Comparison of ENCODE assay signal across 17 cellular contexts in the genomic region with DNA sequence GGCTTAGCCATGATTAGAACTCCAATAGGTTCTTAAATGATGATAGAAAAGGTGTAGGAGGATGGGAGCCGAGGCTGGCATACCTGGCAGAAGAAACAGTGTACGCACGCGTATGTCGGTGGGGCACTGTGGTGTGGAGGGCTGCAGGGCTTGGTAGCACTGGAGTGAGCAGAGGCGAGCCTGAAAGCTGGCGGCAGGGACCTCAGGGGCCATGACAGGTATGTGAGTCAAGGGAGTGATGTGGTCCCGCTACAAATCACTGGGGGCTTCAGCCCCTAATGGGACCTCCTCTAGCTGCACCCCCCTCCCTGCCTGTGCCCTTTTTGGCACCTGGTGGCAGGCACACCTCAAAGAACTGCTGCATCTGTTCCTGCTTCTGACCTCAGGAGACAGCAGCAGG.
DNase-seq lines count a peak whose midpoint lies in the region; ATAC-seq, FAIRE-seq and TF ChIP-seq lines count a peak whose summit lies in the region.
"Had no signal": no experiment of that assay in that cellular context is flagged by ENCODE, and none has a peak within 500 bp of the region (broad histone marks: within the 10 kb centered on the region; RNA-seq: fewer than 3 reads in every experiment).

No MANE protein-coding gene starts in this region.

- DNase-seq in activated CD8-positive, alpha-beta memory T cell treated with anti-CD3 and anti-CD28 coated beads, Interleukin-2, amount 10 ng/mL, durations not matched to agents 7 days and 5 days: no peak
- no peak for DNase-seq in activated CD8-positive, alpha-beta memory T cell treated with anti-CD3 and anti-CD28 coated beads, Interleukin-2, amount 50 U/mL, for 48 hours
- DNase-seq in dorsolateral prefrontal cortex: no peak
- DNase-seq in osteocyte (ENCODE audit: extremely low spot score, unreplicated experiment): no peak
- DNase-seq in activated T-helper 2 cell treated with anti-CD3 and anti-CD28 coated beads, Interferon-gamma antibody, Interleukin-2, Interleukin-4, amounts not matched to agents 10 μg/mL and 5 μg/mL and 100 μg/mL, durations not matched to agents 14 hours and 24 hours and 36 hours (ENCODE audit: low spot score): no peak
- DNase-seq in HTR-8/SVneo (ENCODE audit: insufficient read length, low spot score): no peak
- DNase-seq: activated CD4-positive, alpha-beta T cell treated with anti-CD3 and anti-CD28 coated beads, Interleukin-2, amount 10 ng/mL, durations not matched to agents 24 days and 14 days; COR-L47; left cardiac atrium; NCI-H2029; NCI-H748 treated with DMSO at 0.1 percent for 48 hours; stimulated activated CD4-positive, alpha-beta T cell treated with anti-CD3 and anti-CD28 coated beads, Interleukin-2, amount 100 ng/mL, for 24 hours; transverse colon had no signal

- H3K79me2 ChIP-seq in OCI-LY1 (ENCODE audit: insufficient read depth, low read length): no peaks in the 10 kb centered on the region

- H3K9me2 ChIP-seq in OCI-LY1 (ENCODE audit: low read depth, low read length): no peaks in the 10 kb centered on the region

- H3K4me2 ChIP-seq in OCI-LY1 (ENCODE audit: low read length): peak overlapping the region; percentile 58; the same call in 1 of the 2 replicates
- H3K4me2 ChIP-seq: hepatocyte had no signal

- peaks cover 48% of the 10 kb centered on the region for H3K4me1 Mint-ChIP-seq in activated CD8-positive, alpha-beta memory T cell treated with anti-CD3 and anti-CD28 coated beads, Interleukin-2, amount 10 ng/mL, durations not matched to agents 7 days and 5 days
- peaks cover 62% of the 10 kb centered on the region for H3K4me1 Mint-ChIP-seq in osteocyte (ENCODE audit: unreplicated experiment)
- peaks cover 34% of the 10 kb centered on the region for H3K4me1 Mint-ChIP-seq in activated T-helper 2 cell treated with anti-CD3 and anti-CD28 coated beads, Interferon-gamma antibody, Interleukin-2, Interleukin-4, amounts not matched to agents 10 μg/mL and 5 μg/mL and 100 μg/mL, durations not matched to agents 14 hours and 24 hours and 36 hours (ENCODE audit: low read depth)

- FAIRE-seq in HTR-8/SVneo (lab: Jason Lieb, UNC): no peak

- H3K9ac ChIP-seq in OCI-LY1 (ENCODE audit: low read length): peak overlapping the region; percentile 47; the same call in 1 of the 2 replicates

- H3K36me3 ChIP-seq in OCI-LY1 (ENCODE audit: insufficient read depth, low read length): no peaks in the 10 kb centered on the region; the same call in 1 of the 2 replicates
- H3K36me3 ChIP-seq: transverse colon had no signal

- TF ChIP-seq CTCF in OCI-LY1 (IDR thresholded peaks at IDR 0.05; ENCODE audit: low read length) (no peak), dorsolateral prefrontal cortex (IDR thresholded peaks at IDR 0.05 in 54 of 56, conservative IDR thresholded peaks at IDR 0.05 in 2 of 56; ENCODE audit: low read depth in 1 of 56, partially characterized antibody in 56 of 56) (no peak), osteocyte (IDR thresholded peaks at IDR 0.05) (no peak)

- H3K4me1 ChIP-seq in OCI-LY1 (ENCODE audit: insufficient read depth, low read length, severe bottlenecking): peaks cover 47% of the 10 kb centered on the region

- CTCF ChIA-PET in activated CD8-positive, alpha-beta memory T cell treated with anti-CD3 and anti-CD28 coated beads, Interleukin-2, amount 10 ng/mL, durations not matched to agents 7 days and 5 days (lab: Charles Lee): interaction anchor here (1.0 to 3.6 kb wide), 3 partner anchors 9 to 171 kb away, joined by 3 to 8 read pairs (median 3); no protein-coding TSS in a partner anchor

- no peaks in the 10 kb centered on the region for H3K9me3 Mint-ChIP-seq in activated CD8-positive, alpha-beta memory T cell treated with anti-CD3 and anti-CD28 coated beads, Interleukin-2, amount 10 ng/mL, durations not matched to agents 7 days and 5 days (ENCODE audit: low read depth)
- H3K9me3 Mint-ChIP-seq in osteocyte (ENCODE audit: unreplicated experiment): no peaks in the 10 kb centered on the region
- H3K9me3 Mint-ChIP-seq in activated T-helper 2 cell treated with anti-CD3 and anti-CD28 coated beads, Interferon-gamma antibody, Interleukin-2, Interleukin-4, amounts not matched to agents 10 μg/mL and 5 μg/mL and 100 μg/mL, durations not matched to agents 14 hours and 24 hours and 36 hours: no peaks in the 10 kb centered on the region
- H3K9me3 Mint-ChIP-seq: activated CD4-positive, alpha-beta T cell treated with anti-CD3 and anti-CD28 coated beads, Interleukin-2, amount 10 ng/mL, durations not matched to agents 24 days and 14 days; activated T-helper 1 cell treated with anti-CD3 and anti-CD28 coated beads, Interleukin-12 subunit alpha, Interleukin-12 subunit beta, Interleukin-2, Interleukin-4 antibody, amounts not matched to agents 30 ng/mL and 10 ng/mL and 1 ng/mL, durations not matched to agents 14 hours and 24 hours and 36 hours had no signal

- H3K27me3 ChIP-seq in OCI-LY1 (ENCODE audit: insufficient read depth, low read length) (peaks cover 4% of the 10 kb centered on the region), dorsolateral prefrontal cortex (no peaks in the 10 kb centered on the region)
- H3K27me3 ChIP-seq: hepatocyte, transverse colon had no signal

- H3K4me3 Mint-ChIP-seq in activated CD8-positive, alpha-beta memory T cell treated with anti-CD3 and anti-CD28 coated beads, Interleukin-2, amount 10 ng/mL, durations not matched to agents 7 days and 5 days: no peak overlapping the region
- no peak overlapping the region for H3K4me3 Mint-ChIP-seq in osteocyte (ENCODE audit: unreplicated experiment)
- no peak overlapping the region for H3K4me3 Mint-ChIP-seq in activated T-helper 2 cell treated with anti-CD3 and anti-CD28 coated beads, Interferon-gamma antibody, Interleukin-2, Interleukin-4, amounts not matched to agents 10 μg/mL and 5 μg/mL and 100 μg/mL, durations not matched to agents 14 hours and 24 hours and 36 hours (ENCODE audit: low read depth)
- H3K4me3 Mint-ChIP-seq: activated CD4-positive, alpha-beta T cell treated with anti-CD3 and anti-CD28 coated beads, Interleukin-2, amount 10 ng/mL, durations not matched to agents 24 days and 14 days; activated T-helper 1 cell treated with anti-CD3 and anti-CD28 coated beads, Interleukin-12 subunit alpha, Interleukin-12 subunit beta, Interleukin-2, Interleukin-4 antibody, amounts not matched to agents 30 ng/mL and 10 ng/mL and 1 ng/mL, durations not matched to agents 14 hours and 24 hours and 36 hours had no signal

- H3K27ac ChIP-seq in OCI-LY1 (ENCODE audit: low read depth, low read length, poor library complexity, severe bottlenecking) (no peak overlapping the region), dorsolateral prefrontal cortex (peak overlapping the region; percentile 49 to 100 (median 93))
- H3K27ac ChIP-seq: hepatocyte had no signal

- ATAC-seq in activated CD8-positive, alpha-beta memory T cell treated with anti-CD3 and anti-CD28 coated beads, Interleukin-2, amount 10 ng/mL, durations not matched to agents 7 days and 5 days: no peak
- no peak for ATAC-seq in HG03175 (IDR thresholded peaks at IDR 0.05; ENCODE audit: unreplicated experiment)
- ATAC-seq: left cardiac atrium had no signal

- no peaks in the 10 kb centered on the region for H3K27me3 Mint-ChIP-seq in activated CD8-positive, alpha-beta memory T cell treated with anti-CD3 and anti-CD28 coated beads, Interleukin-2, amount 10 ng/mL, durations not matched to agents 7 days and 5 days
- no peaks in the 10 kb centered on the region for H3K27me3 Mint-ChIP-seq in osteocyte (ENCODE audit: unreplicated experiment)
- H3K27me3 Mint-ChIP-seq in activated T-helper 2 cell treated with anti-CD3 and anti-CD28 coated beads, Interferon-gamma antibody, Interleukin-2, Interleukin-4, amounts not matched to agents 10 μg/mL and 5 μg/mL and 100 μg/mL, durations not matched to agents 14 hours and 24 hours and 36 hours (ENCODE audit: low read depth): no peaks in the 10 kb centered on the region
- H3K27me3 Mint-ChIP-seq: activated CD4-positive, alpha-beta T cell treated with anti-CD3 and anti-CD28 coated beads, Interleukin-2, amount 10 ng/mL, durations not matched to agents 24 days and 14 days had no signal

- H3K27ac Mint-ChIP-seq in activated CD8-positive, alpha-beta memory T cell treated with anti-CD3 and anti-CD28 coated beads, Interleukin-2, amount 10 ng/mL, durations not matched to agents 7 days and 5 days: peak overlapping the region; percentile 39
- peak overlapping the region; percentile 2 for H3K27ac Mint-ChIP-seq in osteocyte (ENCODE audit: unreplicated experiment)
- no peak overlapping the region for H3K27ac Mint-ChIP-seq in activated T-helper 2 cell treated with anti-CD3 and anti-CD28 coated beads, Interferon-gamma antibody, Interleukin-2, Interleukin-4, amounts not matched to agents 10 μg/mL and 5 μg/mL and 100 μg/mL, durations not matched to agents 14 hours and 24 hours and 36 hours
- H3K27ac Mint-ChIP-seq: activated CD4-positive, alpha-beta T cell treated with anti-CD3 and anti-CD28 coated beads, Interleukin-2, amount 10 ng/mL, durations not matched to agents 24 days and 14 days; activated T-helper 1 cell treated with anti-CD3 and anti-CD28 coated beads, Interleukin-12 subunit alpha, Interleukin-12 subunit beta, Interleukin-2, Interleukin-4 antibody, amounts not matched to agents 30 ng/mL and 10 ng/mL and 1 ng/mL, durations not matched to agents 14 hours and 24 hours and 36 hours had no signal

- intact Hi-C loops in dorsolateral prefrontal cortex (cut with DNase I): no loop called here
- intact Hi-C loops in activated T-helper 2 cell treated with anti-CD3 and anti-CD28 coated beads, Interferon-gamma antibody, Interleukin-2, Interleukin-4, amounts not matched to agents 10 μg/mL and 5 μg/mL and 100 μg/mL, durations not matched to agents 14 hours and 24 hours and 36 hours (cut with micrococcal nuclease): no loop called here

- H3K36me3 Mint-ChIP-seq in activated CD8-positive, alpha-beta memory T cell treated with anti-CD3 and anti-CD28 coated beads, Interleukin-2, amount 10 ng/mL, durations not matched to agents 7 days and 5 days: no peaks in the 10 kb centered on the region
- H3K36me3 Mint-ChIP-seq in osteocyte (ENCODE audit: unreplicated experiment): no peaks in the 10 kb centered on the region
- H3K36me3 Mint-ChIP-seq in activated T-helper 2 cell treated with anti-CD3 and anti-CD28 coated beads, Interferon-gamma antibody, Interleukin-2, Interleukin-4, amounts not matched to agents 10 μg/mL and 5 μg/mL and 100 μg/mL, durations not matched to agents 14 hours and 24 hours and 36 hours (ENCODE audit: low read depth): no peaks in the 10 kb centered on the region

- no peaks in the 10 kb centered on the region for H3K9me3 ChIP-seq in OCI-LY1 (ENCODE audit: low read length)
- H3K9me3 ChIP-seq: transverse colon had no signal

- H3K4me3 ChIP-seq in OCI-LY1 (ENCODE audit: low read depth, low read length, poor library complexity, severe bottlenecking): peak overlapping the region; percentile 43
- peak overlapping the region in 15 of 59 donors; percentile 4 to 36 (median 18) for H3K4me3 ChIP-seq in dorsolateral prefrontal cortex
- H3K4me3 ChIP-seq: hepatocyte, transverse colon had no signal

- no peak overlapping the region for H2AFZ ChIP-seq in OCI-LY1 (ENCODE audit: low read length)
- H2AFZ ChIP-seq: hepatocyte had no signal

- H3F3A ChIP-seq in OCI-LY1 (ENCODE audit: insufficient read depth, low read length): no peaks in the 10 kb centered on the region

- no peaks in the 10 kb centered on the region for H4K20me1 ChIP-seq in OCI-LY1 (ENCODE audit: insufficient read depth, low read length)
